Comparison of ENCODE assay signal across 10 cellular contexts in the genomic region with DNA sequence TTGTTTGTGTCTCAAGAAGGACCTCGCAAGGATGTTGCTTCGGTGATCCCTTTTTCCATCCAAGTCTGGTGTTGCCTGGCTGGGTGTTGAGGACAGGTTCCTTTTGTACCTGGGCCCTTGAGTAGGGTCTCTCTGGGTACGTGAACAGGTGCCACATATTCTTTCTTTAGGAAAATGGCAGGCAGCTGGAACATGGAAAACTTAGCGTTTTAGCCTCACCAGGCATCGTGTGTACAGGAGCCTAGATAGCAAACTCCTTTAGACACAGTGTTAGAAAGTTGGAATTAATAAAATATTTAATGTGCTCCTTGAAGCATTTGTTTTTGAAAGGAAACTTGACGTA. TPM values are rescaled to one million over a fixed set of nuclear protein-coding genes. Genes with fewer than 3 reads are reported as not detected.
DNase-seq lines count a peak whose midpoint lies in the region; ATAC-seq, FAIRE-seq and TF ChIP-seq lines count a peak whose summit lies in the region.
"Had no signal": no experiment of that assay in that cellular context is flagged by ENCODE, and none has a peak within 500 bp of the region (broad histone marks: within the 10 kb centered on the region; RNA-seq: fewer than 3 reads in every experiment).

No MANE protein-coding gene starts in this region.

- no peak overlapping the region for H3K56ac ChIP-seq in H9 (ENCODE audit: insufficient read length, low read depth, low read length)

- H2AK5ac ChIP-seq in H9 (ENCODE audit: insufficient read length, low read length): no peak overlapping the region

- H2BK12ac ChIP-seq in H9 (ENCODE audit: insufficient read length, low read depth, low read length): no peak overlapping the region

- H3K4me3 ChIP-seq in ACC112 (ENCODE audit: low read depth, low read length) (no peak overlapping the region), pancreas (no peak overlapping the region)
- H3K4me3 ChIP-seq: BLaER1 had no signal

- H3K4me1 Mint-ChIP-seq in H9: peaks cover 22 to 26% of the 10 kb centered on the region in 2 experiments
- peaks cover 60% of the 10 kb centered on the region for H3K4me1 Mint-ChIP-seq in dendritic cell treated with granulocyte-macrophage colony-stimulating factor and Interleukin-4, amounts not matched to agents 40 ng/mL and 50 ng/mL, for 4 days (ENCODE audit: low read depth)
- H3K4me1 Mint-ChIP-seq in activated naive CD4-positive, alpha-beta T cell treated with anti-CD3 and anti-CD28 coated beads for 36 hours (ENCODE audit: low read depth): peaks cover 41% of the 10 kb centered on the region

- no peak overlapping the region for H2BK20ac ChIP-seq in H9 (ENCODE audit: low read depth, low read length, poor library complexity, severe bottlenecking)

- DNase-seq in H9: no peak
- no peak for DNase-seq in pancreas
- no peak for DNase-seq in activated naive CD4-positive, alpha-beta T cell treated with anti-CD3 and anti-CD28 coated beads for 36 hours
- no peak for DNase-seq in central memory CD4-positive, alpha-beta T cell
- no peak for DNase-seq in HuH-7 (ENCODE audit: low spot score)
- DNase-seq: NCI-H1048 had no signal

- H3K36me3 ChIP-seq in ACC112 (ENCODE audit: insufficient read depth, low read length) (no peaks in the 10 kb centered on the region), pancreas (peaks cover 0 to 7% (median under 1%) of the 10 kb centered on the region in 3 donors)

- no peaks in the 10 kb centered on the region for H3K9me3 Mint-ChIP-seq in H9
- peaks cover 14% of the 10 kb centered on the region for H3K9me3 Mint-ChIP-seq in dendritic cell treated with granulocyte-macrophage colony-stimulating factor and Interleukin-4, amounts not matched to agents 40 ng/mL and 50 ng/mL, for 4 days
- H3K9me3 Mint-ChIP-seq in activated naive CD4-positive, alpha-beta T cell treated with anti-CD3 and anti-CD28 coated beads for 36 hours: no peaks in the 10 kb centered on the region

- H3K4me1 ChIP-seq in ACC112 (ENCODE audit: control insufficient read depth, insufficient read depth, low read length, unreplicated experiment) (peaks cover 11% of the 10 kb centered on the region), H9 (ENCODE audit: insufficient read depth, low read length) (no peaks in the 10 kb centered on the region; the same call in 1 of the 2 replicates), pancreas (peaks cover 0 to 5% (median 0%) of the 10 kb centered on the region in 3 donors)

- H2AFZ ChIP-seq in ACC112 (ENCODE audit: low read length, unreplicated experiment): no peak overlapping the region
- H2AFZ ChIP-seq in H9 (ENCODE audit: low read length): no peak overlapping the region

- TF ChIP-seq CTCF in H9 (conservative IDR thresholded peaks at IDR 0.05) (0 out of 3 replicates have a peak, but pooled peaks have one; percentile 1), pancreas (IDR thresholded peaks at IDR 0.05) (no peak)

- H3K23me2 ChIP-seq in H9 (ENCODE audit: insufficient read length, low read depth, low read length, poor library complexity, severe bottlenecking): no peaks in the 10 kb centered on the region

- H3T11ph ChIP-seq in H9 (ENCODE audit: low read length): no peak overlapping the region

- H3K4me3 Mint-ChIP-seq in H9: no peak overlapping the region
- H3K4me3 Mint-ChIP-seq in dendritic cell treated with granulocyte-macrophage colony-stimulating factor and Interleukin-4, amounts not matched to agents 40 ng/mL and 50 ng/mL, for 4 days: no peak overlapping the region
- H3K4me3 Mint-ChIP-seq in activated naive CD4-positive, alpha-beta T cell treated with anti-CD3 and anti-CD28 coated beads for 36 hours: no peak overlapping the region

- H3K4ac ChIP-seq in H9 (ENCODE audit: low read depth, low read length): no peak overlapping the region

- no peaks in the 10 kb centered on the region for H3K79me1 ChIP-seq in H9 (ENCODE audit: insufficient read depth, low read depth, low read length, poor library complexity, severe bottlenecking)

- H4K5ac ChIP-seq in H9 (ENCODE audit: insufficient read length, low read depth, low read length): no peak overlapping the region

- ATAC-seq in pancreas (peak in 3 of 4 donors; percentile 3 to 14 (median 11)), GM19351 (IDR thresholded peaks at IDR 0.05; ENCODE audit: unreplicated experiment) (no peak)

- H3K9me3 ChIP-seq in H9 (ENCODE audit: control insufficient read depth, low read depth, low read length): no peaks in the 10 kb centered on the region
- H3K9me3 ChIP-seq in pancreas: no peaks in the 10 kb centered on the region

- no peak overlapping the region for H3K9ac ChIP-seq in H9 (ENCODE audit: extremely low read depth, insufficient read length, low read length)
- H3K9ac ChIP-seq: BLaER1 had no signal

- CTCF ChIA-PET in activated naive CD4-positive, alpha-beta T cell treated with anti-CD3 and anti-CD28 coated beads for 36 hours (lab: Charles Lee): interaction anchor here (0.7 to 7.4 kb wide), 17 partner anchors 10 to 323 kb away, joined by 3 to 146 read pairs (median 5); no protein-coding TSS in a partner anchor

- no CpG with 5 or more reads among the region's 6 CpGs for WGBS in H9 (ENCODE audit: extremely low coverage, insufficient read length, low lambda C conversion rate)
- WGBS in pancreas, 2 donors: 79 to 82% methylated on average over 6 of the region's 6 CpGs

- no peaks in the 10 kb centered on the region for H3K27me3 Mint-ChIP-seq in H9 (ENCODE audit: low read depth)
- no peaks in the 10 kb centered on the region for H3K27me3 Mint-ChIP-seq in dendritic cell treated with granulocyte-macrophage colony-stimulating factor and Interleukin-4, amounts not matched to agents 40 ng/mL and 50 ng/mL, for 4 days
- no peaks in the 10 kb centered on the region for H3K27me3 Mint-ChIP-seq in activated naive CD4-positive, alpha-beta T cell treated with anti-CD3 and anti-CD28 coated beads for 36 hours (ENCODE audit: low read depth)

- H3K36me3 Mint-ChIP-seq in H9 (ENCODE audit: insufficient read depth in 1 of 3, low read depth in 3 of 3): peaks cover 6 to 12% (median 10%) of the 10 kb centered on the region in 3 experiments; a peak in 6 of 7 replicates
- H3K36me3 Mint-ChIP-seq in dendritic cell treated with granulocyte-macrophage colony-stimulating factor and Interleukin-4, amounts not matched to agents 40 ng/mL and 50 ng/mL, for 4 days (ENCODE audit: low read depth): peaks cover 88% of the 10 kb centered on the region
- H3K36me3 Mint-ChIP-seq in activated naive CD4-positive, alpha-beta T cell treated with anti-CD3 and anti-CD28 coated beads for 36 hours (ENCODE audit: low read depth): peaks cover 10% of the 10 kb centered on the region

- H4K8ac ChIP-seq in H9 (replicated peaks; ENCODE audit: insufficient read length, low read depth, low read length): no peak overlapping the region

- H2BK5ac ChIP-seq in H9 (ENCODE audit: insufficient read length, low read length): no peak overlapping the region

- H2BK120ac ChIP-seq in H9 (ENCODE audit: low read depth, low read length, poor library complexity, severe bottlenecking): no peak overlapping the region

- no peak for FAIRE-seq in pancreas (lab: Jason Lieb, UNC)

- H3K4me2 ChIP-seq in H9 (ENCODE audit: insufficient read depth, insufficient read length, low read length): no peak overlapping the region

- intact Hi-C loops in dendritic cell treated with granulocyte-macrophage colony-stimulating factor and Interleukin-4, amounts not matched to agents 40 ng/mL and 50 ng/mL, for 4 days (cut with micrococcal nuclease): loop anchor here (10.0 kb wide), 1 partner anchor 229 kb away; no protein-coding TSS in a partner anchor
- intact Hi-C loops in pancreas (cut with DNase I): loop anchor here in 2 of 3 donors (5.0 to 10.0 kb wide), 3 partner anchors 72 to 169 kb away; no protein-coding TSS in a partner anchor
- intact Hi-C loops in activated naive CD4-positive, alpha-beta T cell treated with anti-CD3 and anti-CD28 coated beads for 36 hours (cut with micrococcal nuclease): no loop called here

- H3K14ac ChIP-seq in H9 (ENCODE audit: insufficient read depth, low read length): no peak overlapping the region

- H3K23ac ChIP-seq in H9 (ENCODE audit: insufficient read length, low read depth, low read length): no peak overlapping the region

- no peak overlapping the region for H3K18ac ChIP-seq in H9 (ENCODE audit: insufficient read length, low read depth, low read length)

- H3K79me2 ChIP-seq in ACC112 (ENCODE audit: control insufficient read depth, insufficient read depth, low read length, unreplicated experiment): peaks cover 6% of the 10 kb centered on the region
- H3K79me2 ChIP-seq in H9 (ENCODE audit: insufficient read depth, low read length): no peaks in the 10 kb centered on the region; the same call in 1 of the 2 replicates

- H2BK15ac ChIP-seq in H9 (ENCODE audit: low read depth, low read length): no peak overlapping the region

- H3K27ac ChIP-seq in ACC112 (ENCODE audit: low read depth, low read length): peak overlapping the region; percentile 21
- no peak overlapping the region for H3K27ac ChIP-seq in H9 (ENCODE audit: insufficient read length, low read depth, low read length)
- peak overlapping the region in 1 of 4 donors; percentile 3 for H3K27ac ChIP-seq in pancreas

- no peak overlapping the region for H4K91ac ChIP-seq in H9 (ENCODE audit: insufficient read length, low read depth, low read length)

- H4K20me1 ChIP-seq in H9 (ENCODE audit: control insufficient read depth, insufficient read depth, insufficient read length): no peaks in the 10 kb centered on the region

- H3K27ac Mint-ChIP-seq in H9: no peak overlapping the region
- peak overlapping the region; percentile 39 for H3K27ac Mint-ChIP-seq in dendritic cell treated with granulocyte-macrophage colony-stimulating factor and Interleukin-4, amounts not matched to agents 40 ng/mL and 50 ng/mL, for 4 days
- H3K27ac Mint-ChIP-seq in activated naive CD4-positive, alpha-beta T cell treated with anti-CD3 and anti-CD28 coated beads for 36 hours: no peak overlapping the region

- no peaks in the 10 kb centered on the region for H3K27me3 ChIP-seq in ACC112 (ENCODE audit: insufficient read depth, low read length)
- no peaks in the 10 kb centered on the region for H3K27me3 ChIP-seq in H9 (ENCODE audit: insufficient read depth, low read length)
- no peaks in the 10 kb centered on the region for H3K27me3 ChIP-seq in pancreas
- H3K27me3 ChIP-seq: BLaER1 had no signal

RNA-seq across cellular contexts. Expression of a gene that starts 54.3 kb away (rescaled TPM):
- 0.15 and 0.22 TPM in 2 replicates for total RNA-seq in H9 (2021)
- under 1 TPM; 0.09 to 0.46 (median 0.32) TPM for total RNA-seq in pancreas
- under 1 TPM; 0.23 to 0.47 TPM for polyA plus RNA-seq in pancreas
- under 1 TPM; 0.52 to 0.84 TPM for total RNA-seq in activated naive CD4-positive, alpha-beta T cell treated with anti-CD3 and anti-CD28 coated beads for 36 hours
